9 cellular contexts compared by ENCODE assay signal in genomic region chr3:161163297-161163696, GRCh38. TPM values are rescaled to one million over a fixed set of nuclear protein-coding genes. Genes with fewer than 3 reads are reported as not detected.
DNase-seq lines count a peak whose midpoint lies in the region; ATAC-seq lines count a peak whose summit lies in the region.
"Had no signal": no experiment of that assay in that cellular context is flagged by ENCODE, and none has a peak within 500 bp of the region (broad histone marks: within the 10 kb centered on the region; RNA-seq: fewer than 3 reads in every experiment).

No MANE protein-coding gene starts in this region.

- DNase-seq in Daoy (ENCODE audit: low read depth) = peak; percentile 87
- DNase-seq in LoVo (ENCODE audit: low spot score) = peak; percentile 89
- DNase-seq in amniotic stem cell (lab: John Stamatoyannopoulos, UW) = peak; percentile 38
- peak; percentile 98 for DNase-seq in kidney glomerular epithelial cell (lab: John Stamatoyannopoulos, UW)
- DNase-seq in SHP77 (lab: John Stamatoyannopoulos, UW) = no peak
- DNase-seq: posterior cingulate gyrus had no signal

- ATAC-seq in HG03442 (IDR thresholded peaks at IDR 0.05; ENCODE audit: unreplicated experiment) (no peak), GM18909 (IDR thresholded peaks at IDR 0.05; ENCODE audit: poor library complexity, unreplicated experiment) (no peak), GM19397 (IDR thresholded peaks at IDR 0.05; ENCODE audit: unreplicated experiment) (no peak)

RNA-seq across cellular contexts. Expression of gene NMD3, which starts 57.8 kb away (rescaled TPM):
- total RNA-seq in Daoy (2014; rRNA removed; shearing (Covaris generic)) = 77.4 and 83.2 TPM in 2 replicates

RNA-seq across cellular contexts. Expression of gene B3GALNT1, which starts 58.1 kb away (rescaled TPM):
- 23.1 and 28.4 TPM in 2 replicates for total RNA-seq in Daoy (2014; rRNA removed; shearing (Covaris generic))

Comparison
In these comparisons a context has a peak if more than half of its experiments do, and no peak if none do; other contexts are left out.
1. DNase-seq: peak in Daoy (single experiment), LoVo (single experiment), amniotic stem cell (single experiment) and kidney glomerular epithelial cell (single experiment); none in SHP77 (0 of 2).